Comparison of ENCODE assay signal across 11 cellular contexts in genomic region chr4:2487632-2488031, GRCh38. TPM values are rescaled to one million over a fixed set of nuclear protein-coding genes. Genes with fewer than 3 reads are reported as not detected.
DNase-seq lines count a peak whose midpoint lies in the region; ATAC-seq and TF ChIP-seq lines count a peak whose summit lies in the region.
"Had no signal": no experiment of that assay in that cellular context is flagged by ENCODE, and none has a peak within 500 bp of the region (broad histone marks: within the 10 kb centered on the region; RNA-seq: fewer than 3 reads in every experiment).

No MANE protein-coding gene starts in this region.

- peak overlapping the region; percentile 86 for H3K27ac Mint-ChIP-seq in activated T-cell treated with anti-CD3 and anti-CD28 coated beads, Interleukin-2, amount 50 U/mL, for 24 hours
- H3K27ac Mint-ChIP-seq in stimulated activated naive CD8-positive, alpha-beta T cell treated with anti-CD3 and anti-CD28 coated beads, Interleukin-15, Interleukin-2, amounts not matched to agents 100 ng/mL and 50 ng/mL, for 24 hours = peak overlapping the region; percentile 61
- H3K27ac Mint-ChIP-seq in GM23338 = no peak overlapping the region; the same call in 1 of the 2 replicates

- H3K79me2 ChIP-seq in SU-DHL-6 (ENCODE audit: insufficient read depth, low read length) (peaks cover 94% of the 10 kb centered on the region), GM23338 (replicated peaks; ENCODE audit: insufficient read depth) (peaks cover 100% of the 10 kb centered on the region)

- no peak overlapping the region for H3K9ac ChIP-seq in SU-DHL-6 (ENCODE audit: low read length)

- H3K36me3 Mint-ChIP-seq in activated T-cell treated with anti-CD3 and anti-CD28 coated beads, Interleukin-2, amount 50 U/mL, for 24 hours (ENCODE audit: low read depth) = peaks cover 78% of the 10 kb centered on the region
- peaks cover 46% of the 10 kb centered on the region for H3K36me3 Mint-ChIP-seq in stimulated activated naive CD8-positive, alpha-beta T cell treated with anti-CD3 and anti-CD28 coated beads, Interleukin-15, Interleukin-2, amounts not matched to agents 100 ng/mL and 50 ng/mL, for 24 hours (ENCODE audit: low read depth)
- peaks cover 36% of the 10 kb centered on the region for H3K36me3 Mint-ChIP-seq in GM23338 (ENCODE audit: low read depth)

- H3K4me3 ChIP-seq in SU-DHL-6 (ENCODE audit: insufficient read depth, low read length, poor library complexity, severe bottlenecking) (no peak overlapping the region), GM23338 (no peak overlapping the region), tibial artery (no peak overlapping the region)
- H3K4me3 ChIP-seq: skin epidermis had no signal

- no peak overlapping the region for H3K4me3 Mint-ChIP-seq in activated T-cell treated with anti-CD3 and anti-CD28 coated beads, Interleukin-2, amount 50 U/mL, for 24 hours
- H3K4me3 Mint-ChIP-seq in stimulated activated naive CD8-positive, alpha-beta T cell treated with anti-CD3 and anti-CD28 coated beads, Interleukin-15, Interleukin-2, amounts not matched to agents 100 ng/mL and 50 ng/mL, for 24 hours = no peak overlapping the region
- no peak overlapping the region for H3K4me3 Mint-ChIP-seq in GM23338

- no peak for DNase-seq in activated T-cell treated with anti-CD3 and anti-CD28 coated beads, Interleukin-2, amount 50 U/mL, for 24 hours
- DNase-seq in activated T-cell treated with anti-CD3 and anti-CD28 coated beads for 4 hours (no peak), GM23338 (ENCODE audit: low spot score) (no peak), tibial artery (no peak)
- DNase-seq in stimulated activated CD4-positive, alpha-beta T cell treated with anti-CD3 and anti-CD28 coated beads, Interleukin-2, amount 100 ng/mL, for 48 hours = no peak
- DNase-seq: amniotic stem cell, NCI-H345 had no signal

- H3K9me3 ChIP-seq in SU-DHL-6 (ENCODE audit: insufficient read depth, low read length) (no peaks in the 10 kb centered on the region), tibial artery (no peaks in the 10 kb centered on the region)

- ATAC-seq in HG02623 (IDR thresholded peaks at IDR 0.05; ENCODE audit: unreplicated experiment) = peak; percentile 50
- no peak for ATAC-seq in GM23338

- intact Hi-C loops in tibial artery (cut with DNase I; ENCODE audit: low total_unique reads) = no loop called here

- no peaks in the 10 kb centered on the region for H3K27me3 Mint-ChIP-seq in activated T-cell treated with anti-CD3 and anti-CD28 coated beads, Interleukin-2, amount 50 U/mL, for 24 hours
- no peaks in the 10 kb centered on the region for H3K27me3 Mint-ChIP-seq in stimulated activated naive CD8-positive, alpha-beta T cell treated with anti-CD3 and anti-CD28 coated beads, Interleukin-15, Interleukin-2, amounts not matched to agents 100 ng/mL and 50 ng/mL, for 24 hours
- H3K27me3 Mint-ChIP-seq in GM23338 (ENCODE audit: insufficient read depth, low read depth, poor library complexity) = peaks cover 5% of the 10 kb centered on the region

- no peak overlapping the region for H2AFZ ChIP-seq in SU-DHL-6 (ENCODE audit: low read depth, low read length, severe bottlenecking)
- no peak overlapping the region for H2AFZ ChIP-seq in GM23338

- H4K20me1 ChIP-seq in SU-DHL-6 (ENCODE audit: low read depth, low read length) (peaks cover 35% of the 10 kb centered on the region), GM23338 (replicated peaks; ENCODE audit: insufficient read depth) (peaks cover 85% of the 10 kb centered on the region)

- H3K27ac ChIP-seq in SU-DHL-6 (ENCODE audit: low read depth, low read length) (no peak overlapping the region), GM23338 (ENCODE audit: low read depth) (no peak overlapping the region), tibial artery (no peak overlapping the region)

- H3F3A ChIP-seq in SU-DHL-6 (ENCODE audit: insufficient read depth) (peaks cover 13% of the 10 kb centered on the region; the same call in 1 of the 2 replicates), GM23338 (replicated peaks; ENCODE audit: low read depth) (peaks cover 13% of the 10 kb centered on the region; the same call in 1 of the 2 replicates)

- H3K27me3 ChIP-seq in SU-DHL-6 (ENCODE audit: low read length) (no peaks in the 10 kb centered on the region), GM23338 (ENCODE audit: insufficient read depth) (no peaks in the 10 kb centered on the region), tibial artery (no peaks in the 10 kb centered on the region)

- H3K36me3 ChIP-seq in SU-DHL-6 (ENCODE audit: low read length) (peaks cover 7% of the 10 kb centered on the region; the same call in 1 of the 2 replicates), GM23338 (ENCODE audit: insufficient read depth) (peaks cover 21% of the 10 kb centered on the region), tibial artery (peaks cover 22 to 31% (median 27%) of the 10 kb centered on the region in 3 donors)

- TF ChIP-seq CTCF in SU-DHL-6 (IDR thresholded peaks at IDR 0.05; ENCODE audit: insufficient read depth, low read length, poor library complexity, severe bottlenecking) = no peak
- TF ChIP-seq CTCF in GM23338 (conservative IDR thresholded peaks at IDR 0.05; ENCODE audit: low read depth in 2 of 2) = no peak
- TF ChIP-seq CTCF in tibial artery (IDR thresholded peaks at IDR 0.05) = no peak

- H3K9me2 ChIP-seq in SU-DHL-6 (replicated peaks; ENCODE audit: insufficient read depth, low read length) (no peaks in the 10 kb centered on the region), GM23338 (ENCODE audit: insufficient read depth) (no peaks in the 10 kb centered on the region)

- no peaks in the 10 kb centered on the region for H3K9me3 Mint-ChIP-seq in activated T-cell treated with anti-CD3 and anti-CD28 coated beads, Interleukin-2, amount 50 U/mL, for 24 hours
- no peaks in the 10 kb centered on the region for H3K9me3 Mint-ChIP-seq in stimulated activated naive CD8-positive, alpha-beta T cell treated with anti-CD3 and anti-CD28 coated beads, Interleukin-15, Interleukin-2, amounts not matched to agents 100 ng/mL and 50 ng/mL, for 24 hours
- H3K9me3 Mint-ChIP-seq in GM23338 = no peaks in the 10 kb centered on the region

- H3K4me1 Mint-ChIP-seq in activated T-cell treated with anti-CD3 and anti-CD28 coated beads, Interleukin-2, amount 50 U/mL, for 24 hours (ENCODE audit: low read depth) = peaks cover 77% of the 10 kb centered on the region
- peaks cover 69% of the 10 kb centered on the region for H3K4me1 Mint-ChIP-seq in stimulated activated naive CD8-positive, alpha-beta T cell treated with anti-CD3 and anti-CD28 coated beads, Interleukin-15, Interleukin-2, amounts not matched to agents 100 ng/mL and 50 ng/mL, for 24 hours (ENCODE audit: low read depth)
- H3K4me1 Mint-ChIP-seq in GM23338 = peaks cover 39% of the 10 kb centered on the region

- peaks cover 21% of the 10 kb centered on the region for H3K4me1 ChIP-seq in GM23338 (ENCODE audit: insufficient read depth)
- H3K4me1 ChIP-seq in tibial artery = peaks cover 0 to 47% (median 22%) of the 10 kb centered on the region in 4 donors

- H3K4me2 ChIP-seq in SU-DHL-6 (ENCODE audit: low read depth, low read length, poor library complexity, severe bottlenecking) = peak overlapping the region; percentile 5
- H3K4me2 ChIP-seq in GM23338 = no peak overlapping the region

TF ChIP-seq in GM23338, 12 proteins besides CTCF, POLR2A, EP300 and RAD21 (continues in another document):
- TF ChIP-seq NANOG (IDR thresholded peaks at IDR 0.05; ENCODE audit: borderline replicate concordance) = no peak
- TF ChIP-seq EZH2 (IDR thresholded peaks at IDR 0.05; ENCODE audit: low read depth, unreplicated experiment) = no peak
- TF ChIP-seq ZNF114 (CRISPR knock-in tag; IDR thresholded peaks at IDR 0.05) = no peak
- no peak for TF ChIP-seq STAT1 (IDR thresholded peaks at IDR 0.05; ENCODE audit: unreplicated experiment)
- no peak for TF ChIP-seq JUNB (IDR thresholded peaks at IDR 0.05; ENCODE audit: unreplicated experiment)
- TF ChIP-seq CREB1 (CRISPR knock-in tag; IDR thresholded peaks at IDR 0.05; ENCODE audit: low read depth) = no peak
- TF ChIP-seq ETS1 (IDR thresholded peaks at IDR 0.05) = no peak
- no peak for TF ChIP-seq REST (IDR thresholded peaks at IDR 0.05; ENCODE audit: unreplicated experiment)
- no peak for TF ChIP-seq EZH2phosphoT487 (IDR thresholded peaks at IDR 0.05; ENCODE audit: unreplicated experiment)

RNA-seq across cellular contexts. Expression of gene RNF4, which starts 18.7 kb away (rescaled TPM):
- total RNA-seq in GM23338 (2014; rRNA removed; shearing (Covaris generic)) = 77.2 and 87.5 TPM in 2 replicates
- polyA plus RNA-seq in GM23338 (2016; fragmentation: Nextera tagmentation; extraction: Ambion mirVana) = 42.5 and 47.7 TPM in 2 replicates

RNA-seq across cellular contexts. Expression of gene FAM193A, which starts 48.8 kb away (rescaled TPM):
- total RNA-seq in GM23338 (2014; rRNA removed; shearing (Covaris generic)) = 20.8 and 22.9 TPM in 2 replicates
- 8.5 and 12.0 TPM in 2 replicates for polyA plus RNA-seq in GM23338 (2016; fragmentation: Nextera tagmentation; extraction: Ambion mirVana)
